ENCODE assay signal across 35 cellular contexts in the genomic region with DNA sequence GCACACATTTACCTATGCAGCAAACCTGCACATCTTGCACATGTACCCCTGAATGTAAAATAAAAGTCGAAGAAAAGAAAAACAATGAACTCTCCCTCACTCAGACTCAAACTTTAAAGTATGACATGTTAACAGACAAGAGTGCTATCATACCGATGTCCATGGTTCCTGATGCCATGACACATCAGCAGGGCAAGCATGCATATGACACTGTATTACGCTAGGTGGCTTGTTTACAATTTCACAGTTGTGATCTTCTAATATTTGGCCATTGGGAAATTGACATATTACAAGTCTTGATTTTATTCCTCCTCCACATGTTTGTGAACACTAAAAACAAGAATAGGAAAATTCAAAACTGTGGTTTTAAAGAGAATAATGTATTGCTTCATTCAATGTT.
"Had no signal": no experiment of that assay in that cellular context is flagged by ENCODE, and none has a peak within 500 bp of the region (broad histone marks: within the 10 kb centered on the region; RNA-seq: fewer than 3 reads in every experiment).

No MANE protein-coding gene starts in this region.

- FAIRE-seq: bronchial epithelial cell, colon, RCC 7860 had no signal

- DNase-seq: activated CD4-positive, alpha-beta memory T cell treated with anti-CD3 and anti-CD28 coated beads, Interleukin-2, amount 10 ng/mL, durations not matched to agents 7 days and 5 days; activated CD4-positive, alpha-beta T cell treated with anti-CD3 and anti-CD28 coated beads for 1 hour; activated CD4-positive, alpha-beta T cell treated with anti-CD3 and anti-CD28 coated beads for 48 hours; activated CD4-positive, CD25-positive, alpha-beta regulatory T cell; activated CD8-positive, alpha-beta memory T cell treated with anti-CD3 and anti-CD28 coated beads for 24 hours; activated CD8-positive, alpha-beta memory T cell treated with anti-CD3 and anti-CD28 coated beads, Interleukin-2, amount 10 ng/mL, durations not matched to agents 7 days and 5 days; activated CD8-positive, alpha-beta memory T cell treated with anti-CD3 and anti-CD28 coated beads, Interleukin-2, amount 50 U/mL, for 48 hours; activated effector memory CD4-positive, alpha-beta T cell treated with Interleukin-2 at 50 U/mL for 16 hours; activated naive CD4-positive, alpha-beta T cell treated with anti-CD3 and anti-CD28 coated beads, Interleukin-2, amount 10 ng/mL, durations not matched to agents 7 days and 5 days; activated naive CD8-positive, alpha-beta T cell treated with anti-CD3 and anti-CD28 coated beads, Interleukin-2, amount 50 U/mL, for 24 hours; activated T-cell treated with anti-CD3 and anti-CD28 coated beads, Interleukin-2, amount 50 U/mL, for 48 hours; anterior cingulate cortex; central memory CD4-positive, alpha-beta T cell; Kasumi-1; KG1; MM.1S; MV-4-11; NCI-H1092; NCI-H1417 treated with DMSO at 0.1 percent for 48 hours; NCI-H1694 treated with DMSO at 0.1 percent for 48 hours; NCI-H2029 treated with DMSO at 0.1 percent for 48 hours; NCI-H2107; NCI-H226; NCI-H446 treated with DMSO at 0.1 percent for 48 hours; NCI-H524 treated with DMSO at 0.1 percent for 48 hours; PC-9; Right ventricle myocardium superior; SW 1271; T-helper 1 cell; T-helper 2 cell; T-helper 9 cell; WERI-Rb-1 had no signal

- ATAC-seq: activated CD8-positive, alpha-beta memory T cell treated with anti-CD3 and anti-CD28 coated beads, Interleukin-2, amount 10 ng/mL, durations not matched to agents 7 days and 5 days; activated naive CD8-positive, alpha-beta T cell treated with anti-CD3 and anti-CD28 coated beads, Interleukin-2, amount 50 U/mL, for 24 hours had no signal

- H3K27ac ChIP-seq: PC-9, WERI-Rb-1 had no signal

- H3K4me3 ChIP-seq: PC-9 had no signal

- H3K36me3 ChIP-seq: WERI-Rb-1 had no signal

- H2AFZ ChIP-seq: PC-9 had no signal

- H3K4me2 ChIP-seq: PC-9 had no signal
